In genomic region chr19:7933828-7934725, GRCh38 we compare ENCODE assay signal across 2 cellular contexts.
A peak's percentile ranks its signal among the peaks of the same experiment; 100 is the strongest.
TF ChIP-seq lines count a peak whose summit lies in the region.

No MANE protein-coding gene starts in this region.

TF ChIP-seq in HEK293, 187 proteins besides CTCF, POLR2A, EP300 and RAD21:
- TF ChIP-seq ZNF510 (tag by site-specific recombination; IDR thresholded peaks at IDR 0.05; ENCODE audit: insufficient replicate concordance) (no peak), SP2 (tag by site-specific recombination; IDR thresholded peaks at IDR 0.05) (0 out of 2 replicates have a peak, but pooled peaks have one; percentile 3)

TF ChIP-seq in K562, 482 proteins besides CTCF, POLR2A, EP300 and RAD21:
- TF ChIP-seq POLR2AphosphoS5 (IDR thresholded peaks at IDR 0.05; ENCODE audit: control insufficient read depth, insufficient read depth, low read depth, low read length) (peak; percentile 9; the same call in 1 of the 2 replicates), SMAD1 (IDR thresholded peaks at IDR 0.05; ENCODE audit: low read depth, low read length, partially characterized antibody) (no peak), FIP1L1 (IDR thresholded peaks at IDR 0.05; ENCODE audit: low read depth, low read length, poor library complexity, severe bottlenecking) (peak; percentile 47), RBFOX2 (IDR thresholded peaks at IDR 0.05; ENCODE audit: low read depth, low read length) (peak; percentile 53), ZNF253 (CRISPR knock-in tag; conservative IDR thresholded peaks at IDR 0.05) (no peak)
- TF ChIP-seq, protein P1, sequence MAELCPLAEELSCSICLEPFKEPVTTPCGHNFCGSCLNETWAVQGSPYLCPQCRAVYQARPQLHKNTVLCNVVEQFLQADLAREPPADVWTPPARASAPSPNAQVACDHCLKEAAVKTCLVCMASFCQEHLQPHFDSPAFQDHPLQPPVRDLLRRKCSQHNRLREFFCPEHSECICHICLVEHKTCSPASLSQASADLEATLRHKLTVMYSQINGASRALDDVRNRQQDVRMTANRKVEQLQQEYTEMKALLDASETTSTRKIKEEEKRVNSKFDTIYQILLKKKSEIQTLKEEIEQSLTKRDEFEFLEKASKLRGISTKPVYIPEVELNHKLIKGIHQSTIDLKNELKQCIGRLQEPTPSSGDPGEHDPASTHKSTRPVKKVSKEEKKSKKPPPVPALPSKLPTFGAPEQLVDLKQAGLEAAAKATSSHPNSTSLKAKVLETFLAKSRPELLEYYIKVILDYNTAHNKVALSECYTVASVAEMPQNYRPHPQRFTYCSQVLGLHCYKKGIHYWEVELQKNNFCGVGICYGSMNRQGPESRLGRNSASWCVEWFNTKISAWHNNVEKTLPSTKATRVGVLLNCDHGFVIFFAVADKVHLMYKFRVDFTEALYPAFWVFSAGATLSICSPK (IDR thresholded peaks at IDR 0.05; ENCODE audit: borderline replicate concordance) = no peak
